In genomic region chr9:78097541-78097940, GRCh38 we compare ENCODE assay signal across 16 cellular contexts.
DNase-seq lines count a peak whose midpoint lies in the region; ATAC-seq, FAIRE-seq and TF ChIP-seq lines count a peak whose summit lies in the region.
"Had no signal": no experiment of that assay in that cellular context is flagged by ENCODE, and none has a peak within 500 bp of the region (broad histone marks: within the 10 kb centered on the region; RNA-seq: fewer than 3 reads in every experiment).

No MANE protein-coding gene starts in this region.

- peak; percentile 60 for FAIRE-seq in endothelial cell of umbilical vein (lab: Jason Lieb, UNC)

- POLR2A ChIA-PET in endothelial cell of umbilical vein (lab: Charles Lee): no interaction called here
- POLR2A ChIA-PET in activated CD8-positive, alpha-beta T cell treated with anti-CD3 and anti-CD28 coated beads for 36 hours (lab: Charles Lee): interaction anchor here (0.8 kb wide), 1 partner anchor 13 kb away, joined by 3 read pairs; no protein-coding TSS in a partner anchor

- H3K4me1 Mint-ChIP-seq in activated naive CD4-positive, alpha-beta T cell treated with anti-CD3 and anti-CD28 coated beads, Interleukin-2, amount 50 U/mL, for 24 hours: peaks cover 10% of the 10 kb centered on the region
- peaks cover 8% of the 10 kb centered on the region for H3K4me1 Mint-ChIP-seq in activated naive CD4-positive, alpha-beta T cell treated with anti-CD3 and anti-CD28 coated beads for 36 hours (ENCODE audit: low read depth)
- H3K4me1 Mint-ChIP-seq in activated CD8-positive, alpha-beta T cell treated with anti-CD3 and anti-CD28 coated beads for 36 hours (ENCODE audit: low read depth): peaks cover 14% of the 10 kb centered on the region

- no peak for ATAC-seq in activated CD8-positive, alpha-beta T cell treated with anti-CD3 and anti-CD28 coated beads for 36 hours
- no peak for ATAC-seq in HG03378 (IDR thresholded peaks at IDR 0.05; ENCODE audit: unreplicated experiment)

- no peaks in the 10 kb centered on the region for H3K36me3 Mint-ChIP-seq in activated naive CD4-positive, alpha-beta T cell treated with anti-CD3 and anti-CD28 coated beads, Interleukin-2, amount 50 U/mL, for 24 hours
- H3K36me3 Mint-ChIP-seq in activated naive CD4-positive, alpha-beta T cell treated with anti-CD3 and anti-CD28 coated beads for 36 hours (ENCODE audit: low read depth): no peaks in the 10 kb centered on the region
- H3K36me3 Mint-ChIP-seq in activated CD8-positive, alpha-beta T cell treated with anti-CD3 and anti-CD28 coated beads for 36 hours (ENCODE audit: low read depth): no peaks in the 10 kb centered on the region

- dilution Hi-C loops in endothelial cell of umbilical vein (cut with MboI; ENCODE audit: extremely low pct_ligation_motif_present, low sequenced_read_pairs): no loop called here

- peaks cover 12 to 22% of the 10 kb centered on the region in 2 experiments for H3K27me3 ChIP-seq in endothelial cell of umbilical vein (ENCODE audit: control insufficient read depth in 2 of 2, insufficient read depth in 2 of 2, low read length in 2 of 2)
- H3K27me3 ChIP-seq: colonic mucosa, upper lobe of left lung had no signal

- intact Hi-C loops in activated naive CD4-positive, alpha-beta T cell treated with anti-CD3 and anti-CD28 coated beads for 36 hours (cut with micrococcal nuclease): loop anchor here (2.0 kb wide), 1 partner anchor 23 kb away; no protein-coding TSS in a partner anchor
- intact Hi-C loops in endothelial cell of umbilical vein (cut with micrococcal nuclease): no loop called here
- intact Hi-C loops in activated CD8-positive, alpha-beta T cell treated with anti-CD3 and anti-CD28 coated beads for 36 hours (cut with micrococcal nuclease): no loop called here

- no peaks in the 10 kb centered on the region for H3K4me1 ChIP-seq in endothelial cell of umbilical vein (ENCODE audit: control insufficient read depth, extremely low read depth, insufficient read depth, low read length)
- H3K4me1 ChIP-seq: colonic mucosa, SJCRH30 had no signal

- TF ChIP-seq POLR2A in endothelial cell of umbilical vein (IDR thresholded peaks at IDR 0.05; ENCODE audit: low read depth, low read length): no peak

- H3K27ac Mint-ChIP-seq in activated naive CD4-positive, alpha-beta T cell treated with anti-CD3 and anti-CD28 coated beads, Interleukin-2, amount 50 U/mL, for 24 hours: no peak overlapping the region
- H3K27ac Mint-ChIP-seq in activated naive CD4-positive, alpha-beta T cell treated with anti-CD3 and anti-CD28 coated beads for 36 hours: no peak overlapping the region
- no peak overlapping the region for H3K27ac Mint-ChIP-seq in activated CD8-positive, alpha-beta T cell treated with anti-CD3 and anti-CD28 coated beads for 36 hours

- no peak overlapping the region for H3K4me2 ChIP-seq in endothelial cell of umbilical vein (ENCODE audit: insufficient read depth, low read length)

- no peak overlapping the region for H2AFZ ChIP-seq in endothelial cell of umbilical vein (ENCODE audit: low read depth, low read length)
- H2AFZ ChIP-seq: GM23248 had no signal

- no peaks in the 10 kb centered on the region for H3K79me2 ChIP-seq in endothelial cell of umbilical vein (ENCODE audit: control insufficient read depth, insufficient read depth, low read length)

- H3K27ac ChIP-seq in endothelial cell of umbilical vein (ENCODE audit: insufficient read depth, low read depth, low read length) (no peak overlapping the region), substantia nigra (ENCODE audit: low read depth, low read length, poor library complexity, severe bottlenecking) (peak overlapping the region; percentile 71)
- H3K27ac ChIP-seq: colonic mucosa, GM23248, SJCRH30 had no signal

- CTCF ChIA-PET in activated naive CD4-positive, alpha-beta T cell treated with anti-CD3 and anti-CD28 coated beads for 36 hours (lab: Charles Lee): interaction anchor here (0.6 to 2.2 kb wide), 2 partner anchors 12 to 62 kb away, joined by 3 to 9 read pairs; no protein-coding TSS in a partner anchor
- CTCF ChIA-PET in endothelial cell of umbilical vein (lab: Charles Lee): interaction anchor here (1.2 kb wide), 1 partner anchor 120 kb away, joined by 4 read pairs; no protein-coding TSS in a partner anchor
- CTCF ChIA-PET in activated CD8-positive, alpha-beta T cell treated with anti-CD3 and anti-CD28 coated beads for 36 hours (lab: Charles Lee): interaction anchor here (1.2 to 1.8 kb wide), 3 partner anchors 18 to 24 kb away, joined by 3 to 7 read pairs (median 5); no protein-coding TSS in a partner anchor

- no peak for TF ChIP-seq CTCF in endothelial cell of umbilical vein (IDR thresholded peaks at IDR 0.05; ENCODE audit: extremely low read depth in 1 of 2, insufficient read depth in 1 of 2, low read depth in 1 of 2, low read length in 2 of 2)
- no peak for TF ChIP-seq CTCF in activated CD8-positive, alpha-beta T cell treated with anti-CD3 and anti-CD28 coated beads for 36 hours (IDR thresholded peaks at IDR 0.05)

- H3K9me1 ChIP-seq in endothelial cell of umbilical vein (replicated peaks; ENCODE audit: control insufficient read depth, extremely low read depth, insufficient read depth, low read length): no peaks in the 10 kb centered on the region

- H3K9ac ChIP-seq in endothelial cell of umbilical vein (replicated peaks; ENCODE audit: extremely low read depth, insufficient read depth, low read length): no peak overlapping the region
- H3K9ac ChIP-seq: GM23248 had no signal

- H4K20me1 ChIP-seq in endothelial cell of umbilical vein (replicated peaks; ENCODE audit: control insufficient read depth, extremely low read depth, insufficient read depth, low read length): no peaks in the 10 kb centered on the region

- peak overlapping the region; percentile 26 for H3K4me3 Mint-ChIP-seq in activated naive CD4-positive, alpha-beta T cell treated with anti-CD3 and anti-CD28 coated beads, Interleukin-2, amount 50 U/mL, for 24 hours
- no peak overlapping the region for H3K4me3 Mint-ChIP-seq in activated naive CD4-positive, alpha-beta T cell treated with anti-CD3 and anti-CD28 coated beads for 36 hours
- H3K4me3 Mint-ChIP-seq in activated CD8-positive, alpha-beta T cell treated with anti-CD3 and anti-CD28 coated beads for 36 hours: no peak overlapping the region

- no peaks in the 10 kb centered on the region for H3K9me3 ChIP-seq in endothelial cell of umbilical vein (replicated peaks; ENCODE audit: control insufficient read depth, insufficient read depth, low read length)
- H3K9me3 ChIP-seq: colonic mucosa, SJCRH30 had no signal

- H3K36me3 ChIP-seq in endothelial cell of umbilical vein (ENCODE audit: control insufficient read depth in 2 of 2, extremely low read depth in 1 of 2, insufficient read depth in 2 of 2, low read length in 2 of 2): no peaks in the 10 kb centered on the region
- H3K36me3 ChIP-seq: colonic mucosa, SJCRH30, upper lobe of left lung had no signal

- H3K27me3 Mint-ChIP-seq in activated naive CD4-positive, alpha-beta T cell treated with anti-CD3 and anti-CD28 coated beads, Interleukin-2, amount 50 U/mL, for 24 hours: no peaks in the 10 kb centered on the region
- no peaks in the 10 kb centered on the region for H3K27me3 Mint-ChIP-seq in activated naive CD4-positive, alpha-beta T cell treated with anti-CD3 and anti-CD28 coated beads for 36 hours (ENCODE audit: low read depth)
- H3K27me3 Mint-ChIP-seq in activated CD8-positive, alpha-beta T cell treated with anti-CD3 and anti-CD28 coated beads for 36 hours: no peaks in the 10 kb centered on the region

- H3K4me3 ChIP-seq in endothelial cell of umbilical vein (replicated peaks in 1 of 3; ENCODE audit: insufficient read depth in 1 of 3, low read depth in 1 of 3, low read length in 3 of 3): no peak overlapping the region
- H3K4me3 ChIP-seq: colonic mucosa, GM23248, SJCRH30, upper lobe of left lung had no signal

- no peak for DNase-seq in activated naive CD4-positive, alpha-beta T cell treated with anti-CD3 and anti-CD28 coated beads for 36 hours
- DNase-seq in NOMO-1 treated with dmso at 0.1 percent for 144 hours (lab: John Stamatoyannopoulos, UW; ENCODE audit: unreplicated experiment): peak; percentile 55
- no peak for DNase-seq in endothelial cell of umbilical vein (ENCODE audit: low read depth, low spot score)
- peak in 8 of 49 donors; percentile 0 to 31 (median 16) for DNase-seq in substantia nigra (lab: John Stamatoyannopoulos, UW)
- no peak for DNase-seq in activated CD8-positive, alpha-beta T cell treated with anti-CD3 and anti-CD28 coated beads for 36 hours
- no peak for DNase-seq in RKO (ENCODE audit: low spot score)
- DNase-seq: activated CD8-positive, alpha-beta memory T cell treated with anti-CD3 and anti-CD28 coated beads, Interleukin-2, amount 50 U/mL, for 4 hours; colonic mucosa; GM23248; NCI-H1436 treated with DMSO at 0.1 percent for 48 hours; NCI-H524; SJCRH30; stimulated activated CD8-positive, alpha-beta memory T cell treated with anti-CD3 and anti-CD28 coated beads, Interleukin-4, amount 100 ng/mL, for 48 hours; upper lobe of left lung had no signal

- H3K9me3 Mint-ChIP-seq in activated naive CD4-positive, alpha-beta T cell treated with anti-CD3 and anti-CD28 coated beads, Interleukin-2, amount 50 U/mL, for 24 hours: no peaks in the 10 kb centered on the region
- no peaks in the 10 kb centered on the region for H3K9me3 Mint-ChIP-seq in activated naive CD4-positive, alpha-beta T cell treated with anti-CD3 and anti-CD28 coated beads for 36 hours
- H3K9me3 Mint-ChIP-seq in activated CD8-positive, alpha-beta T cell treated with anti-CD3 and anti-CD28 coated beads for 36 hours: no peaks in the 10 kb centered on the region

- BruUV-seq in endothelial cell of umbilical vein (replicated peaks; lab: Mats Ljungman, UMichigan): no TSS peak

TF ChIP-seq in endothelial cell of umbilical vein, 7 proteins besides CTCF, POLR2A, EP300 and RAD21:
- TF ChIP-seq POLR2AphosphoS5 (IDR thresholded peaks at IDR 0.05; ENCODE audit: insufficient read depth, low read depth, low read length) (no peak), MYC (IDR thresholded peaks at IDR 0.05; ENCODE audit: low read depth, low read length) (no peak), JUN (IDR thresholded peaks at IDR 0.05; ENCODE audit: borderline replicate concordance, insufficient read depth, insufficient read length, low read depth) (no peak), MAX (IDR thresholded peaks at IDR 0.05; ENCODE audit: insufficient read depth, insufficient read length) (no peak), EZH2 (IDR thresholded peaks at IDR 0.05; ENCODE audit: borderline replicate concordance, low read depth, low read length, severe bottlenecking) (no peak), GATA2 (IDR thresholded peaks at IDR 0.05; ENCODE audit: insufficient read depth, insufficient read length, low read depth, low read length) (no peak), FOS (IDR thresholded peaks at IDR 0.05; ENCODE audit: borderline replicate concordance, insufficient read depth, low read length) (no peak)
